In genomic region chr1:157139125-157139524, GRCh38 we compare ENCODE assay signal across 8 cellular contexts. TPM values are rescaled to one million over a fixed set of nuclear protein-coding genes. Genes with fewer than 3 reads are reported as not detected.
A peak's percentile ranks its signal among the peaks of the same experiment; 100 is the strongest.
DNase-seq lines count a peak whose midpoint lies in the region; ATAC-seq and TF ChIP-seq lines count a peak whose summit lies in the region.

No MANE protein-coding gene starts in this region.

- ATAC-seq in left cardiac atrium, result no peak
- no peak for ATAC-seq in HG03280 (IDR thresholded peaks at IDR 0.05; ENCODE audit: unreplicated experiment)
- no peak for ATAC-seq in HG02763 (IDR thresholded peaks at IDR 0.05; ENCODE audit: unreplicated experiment)

- peak overlapping the region; percentile 52 for H4K5ac ChIP-seq in mesendoderm (ENCODE audit: low read length)

- H3K4me2 ChIP-seq in mesendoderm (ENCODE audit: low read length), result peak overlapping the region; percentile 68

- H4K8ac ChIP-seq in mesendoderm (ENCODE audit: low read depth, low read length), result no peak overlapping the region

- no peak overlapping the region for H2BK15ac ChIP-seq in mesendoderm (replicated peaks; ENCODE audit: low read depth)

- TF ChIP-seq POLR2A in uterus (IDR thresholded peaks at IDR 0.05), result no peak

- TF ChIP-seq CTCF in left ventricle myocardium inferior (IDR thresholded peaks at IDR 0.05; ENCODE audit: borderline replicate concordance) (no peak), brain microvascular endothelial cell (IDR thresholded peaks at IDR 0.05; ENCODE audit: low read depth, low read length, missing control alignments) (no peak), uterus (IDR thresholded peaks at IDR 0.05) (no peak), GM20000 (IDR thresholded peaks at IDR 0.05; ENCODE audit: extremely low read depth, missing control alignments) (no peak)

- in situ Hi-C loops in brain microvascular endothelial cell (cut with HindIII; ENCODE audit: low pct_ligation_motif_present, low sequenced_read_pairs), result no loop called here

- H3K4me1 ChIP-seq in left ventricle myocardium inferior (peaks cover 44% of the 10 kb centered on the region), mesendoderm (ENCODE audit: control insufficient read depth, low read depth, low read length) (peaks cover 13% of the 10 kb centered on the region), uterus (peaks cover 0 to 10% of the 10 kb centered on the region in 2 donors)

- 100% methylated on average over 2 of the region's 7 CpGs for WGBS in mesendoderm (ENCODE audit: extremely low coverage, insufficient coverage, low lambda C conversion rate)

- intact Hi-C loops in left ventricle myocardium inferior (cut with micrococcal nuclease) (no loop called here), left cardiac atrium (cut with DNase I) (no loop called here), uterus (cut with DNase I; ENCODE audit: low total_unique reads) (no loop called here)

- H3K79me2 ChIP-seq in mesendoderm (ENCODE audit: control insufficient read depth, insufficient read depth, low read length), result peaks cover 30% of the 10 kb centered on the region

- peak overlapping the region; percentile 91 for H3K4ac ChIP-seq in mesendoderm (ENCODE audit: low read depth, low read length)

- peak overlapping the region; percentile 62 for H2BK5ac ChIP-seq in mesendoderm (ENCODE audit: low read length)

- peak overlapping the region; percentile 74 for H3K9ac ChIP-seq in mesendoderm (ENCODE audit: low read length)

- H3K4me3 ChIP-seq in left ventricle myocardium inferior (peak overlapping the region; percentile 82), brain microvascular endothelial cell (ENCODE audit: low read depth, low read length) (peak overlapping the region; percentile 93), mesendoderm (ENCODE audit: low read length) (no peak overlapping the region), uterus (peak overlapping the region; percentile 92 to 100)

- DNase-seq in left ventricle myocardium inferior (no peak), left cardiac atrium (no peak), brain microvascular endothelial cell (no peak), mesendoderm (no peak), uterus (no peak), GM20000 (ENCODE audit: low spot score) (no peak)

- H3K27me3 ChIP-seq in left ventricle myocardium inferior (ENCODE audit: low read depth), result no peaks in the 10 kb centered on the region
- no peaks in the 10 kb centered on the region for H3K27me3 ChIP-seq in brain microvascular endothelial cell (replicated peaks)
- H3K27me3 ChIP-seq in mesendoderm (ENCODE audit: insufficient read depth, low read length, poor library complexity), result no peaks in the 10 kb centered on the region
- H3K27me3 ChIP-seq in uterus, result no peaks in the 10 kb centered on the region

- peak overlapping the region; percentile 82 for H3K18ac ChIP-seq in mesendoderm (ENCODE audit: low read length)

- peaks cover 8% of the 10 kb centered on the region for H3K79me1 ChIP-seq in mesendoderm (ENCODE audit: low read length)

- H3K36me3 ChIP-seq in left ventricle myocardium inferior, result peaks cover 18% of the 10 kb centered on the region
- H3K36me3 ChIP-seq in brain microvascular endothelial cell (replicated peaks), result peaks cover 17% of the 10 kb centered on the region
- peaks cover 4% of the 10 kb centered on the region for H3K36me3 ChIP-seq in mesendoderm (ENCODE audit: control insufficient read depth, insufficient read depth, low read length)
- no peaks in the 10 kb centered on the region for H3K36me3 ChIP-seq in uterus

- H3K9me3 ChIP-seq in left ventricle myocardium inferior (replicated peaks), result no peaks in the 10 kb centered on the region
- H3K9me3 ChIP-seq in uterus, result no peaks in the 10 kb centered on the region

- peak overlapping the region; percentile 86 for H2BK120ac ChIP-seq in mesendoderm (ENCODE audit: low read depth, low read length)

- no peak overlapping the region for H2AK5ac ChIP-seq in mesendoderm (ENCODE audit: low read length)

- peak overlapping the region; percentile 90 for H3K23ac ChIP-seq in mesendoderm (ENCODE audit: low read length)

- H3K56ac ChIP-seq in mesendoderm (ENCODE audit: low read length), result peak overlapping the region; percentile 88

- H3K27ac ChIP-seq in left ventricle myocardium inferior (replicated peaks) (peak overlapping the region; percentile 96), brain microvascular endothelial cell (peak overlapping the region; percentile 96), mesendoderm (ENCODE audit: low read depth, low read length) (peak overlapping the region; percentile 98), uterus (peak overlapping the region; percentile 91 to 97)

RNA-seq across cellular contexts. Expression of gene ETV3, which starts 0.9 kb away (rescaled TPM):
- total RNA-seq in left ventricle myocardium inferior (14.6 TPM), left cardiac atrium (10 to 100 TPM; 17.3 to 21.4 TPM), uterus (10 to 100 TPM in 3 of 4 donors, 1 to 10 TPM in 1; 4.4 to 30.1 (median 19.6) TPM)
- 15.2 TPM for polyA plus RNA-seq in mesendoderm (2013, experiment 1 of 2)
- 14.4 TPM for polyA plus RNA-seq in mesendoderm (2013, experiment 2 of 2)

RNA-seq across cellular contexts. Expression of gene ETV3L, which starts 39.5 kb away (rescaled TPM):
- total RNA-seq in left ventricle myocardium inferior, result not detected
- not detected for total RNA-seq in left cardiac atrium
- polyA plus RNA-seq in mesendoderm (2013, experiment 1 of 2), result 0.07 TPM
- polyA plus RNA-seq in mesendoderm (2013, experiment 2 of 2), result 0.10 TPM
- not detected for total RNA-seq in uterus
